ENCODE assay signal across 10 cellular contexts in the genomic region with DNA sequence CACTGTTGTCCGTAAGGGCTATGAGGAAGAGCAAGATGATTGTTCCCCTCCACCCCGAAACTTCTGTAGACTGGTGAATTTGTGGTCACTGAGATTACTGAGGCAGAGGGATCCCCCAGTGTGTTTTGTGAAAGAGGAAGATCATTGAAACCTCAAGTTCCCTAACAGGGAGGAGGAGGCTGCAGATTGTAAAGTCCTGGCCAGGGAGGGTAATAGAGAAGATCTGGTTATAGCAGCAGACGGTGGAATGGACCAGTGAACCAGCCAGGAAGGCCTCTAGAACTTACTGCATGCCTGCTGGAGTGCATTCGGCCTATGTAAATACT. TPM values are rescaled to one million over a fixed set of nuclear protein-coding genes. Genes with fewer than 3 reads are reported as not detected.
DNase-seq lines count a peak whose midpoint lies in the region; ATAC-seq, FAIRE-seq and TF ChIP-seq lines count a peak whose summit lies in the region.
"Had no signal": no experiment of that assay in that cellular context is flagged by ENCODE, and none has a peak within 500 bp of the region (broad histone marks: within the 10 kb centered on the region; RNA-seq: fewer than 3 reads in every experiment).

No MANE protein-coding gene starts in this region.

- peaks cover 8% of the 10 kb centered on the region for H3K36me3 ChIP-seq in PC-9 (ENCODE audit: low read depth)

- H3K27me3 ChIP-seq in CD4-positive, alpha-beta T cell (ENCODE audit: control insufficient read depth, insufficient read depth, low read length), result no peaks in the 10 kb centered on the region
- H3K27me3 ChIP-seq in PC-9 (ENCODE audit: insufficient read depth, low read depth), result no peaks in the 10 kb centered on the region

- POLR2A ChIA-PET in CD4-positive, alpha-beta T cell (lab: Charles Lee), result no interaction called here
- POLR2A ChIA-PET in PC-9 (lab: Charles Lee; ENCODE audit: unreplicated experiment), result no interaction called here

- intact Hi-C loops in CD4-positive, alpha-beta T cell (cut with DNase I, micrococcal nuclease), result no loop called here
- intact Hi-C loops in PC-9 (cut with micrococcal nuclease; ENCODE audit: unreplicated experiment), result no loop called here

- no peaks in the 10 kb centered on the region for H3K9me3 Mint-ChIP-seq in CD4-positive, alpha-beta T cell

- BruUV-seq in PC-9 (replicated peaks; lab: Mats Ljungman, UMichigan), result no TSS peak

- ATAC-seq in CD4-positive, alpha-beta T cell (ENCODE audit: poor library complexity), result peak; percentile 11
- ATAC-seq in GM19438 (IDR thresholded peaks at IDR 0.05; ENCODE audit: low read depth, unreplicated experiment) (peak; percentile 72), HG03066 (IDR thresholded peaks at IDR 0.05; ENCODE audit: low read depth, unreplicated experiment) (peak; percentile 51)

- no peak overlapping the region for H3K4me3 Mint-ChIP-seq in CD4-positive, alpha-beta T cell

- H3K27ac Mint-ChIP-seq in CD4-positive, alpha-beta T cell, result no peak overlapping the region

- peaks cover 21% of the 10 kb centered on the region for H3K4me1 Mint-ChIP-seq in CD4-positive, alpha-beta T cell (ENCODE audit: low read depth)

- no peaks in the 10 kb centered on the region for H4K20me1 ChIP-seq in PC-9 (ENCODE audit: insufficient read depth)

- no peak for FAIRE-seq in RCC 7860 (lab: Jason Lieb, UNC)

- CTCF ChIA-PET in CD4-positive, alpha-beta T cell (lab: Charles Lee), result no interaction called here
- CTCF ChIA-PET in PC-9 (lab: Charles Lee), result no interaction called here

- peaks cover 22% of the 10 kb centered on the region for H3F3A ChIP-seq in PC-9 (ENCODE audit: insufficient read depth, low read depth)

- no peak for DNase-seq in CD4-positive, alpha-beta T cell
- DNase-seq in SKM-1 (lab: John Stamatoyannopoulos, UW; ENCODE audit: unreplicated experiment), result peak; percentile 66
- no peak for DNase-seq in RCC 7860 (ENCODE audit: low spot score)
- no peak for DNase-seq in PC-9
- no peak for DNase-seq in central memory CD4-positive, alpha-beta T cell
- DNase-seq in foreskin fibroblast, result no peak

- peaks cover 42% of the 10 kb centered on the region for H3K4me1 ChIP-seq in PC-9 (replicated peaks; ENCODE audit: insufficient read depth)

- H3K27me3 Mint-ChIP-seq in CD4-positive, alpha-beta T cell, result no peaks in the 10 kb centered on the region

- H3K36me3 Mint-ChIP-seq in CD4-positive, alpha-beta T cell (ENCODE audit: low read depth), result peaks cover 69% of the 10 kb centered on the region

- H3K9me2 ChIP-seq in PC-9 (ENCODE audit: insufficient read depth), result no peaks in the 10 kb centered on the region

- H3K4me2 ChIP-seq in PC-9, result no peak overlapping the region

- no peaks in the 10 kb centered on the region for H3K9me3 ChIP-seq in CD4-positive, alpha-beta T cell (ENCODE audit: control insufficient read depth, low read length)
- no peaks in the 10 kb centered on the region for H3K9me3 ChIP-seq in PC-9 (ENCODE audit: insufficient read depth, low read depth)

- no peak overlapping the region for H2AFZ ChIP-seq in PC-9

- H3K79me2 ChIP-seq in PC-9 (ENCODE audit: low read depth), result peaks cover 51% of the 10 kb centered on the region
- H3K79me2 ChIP-seq: parathyroid adenoma had no signal

- TF ChIP-seq CTCF in CD4-positive, alpha-beta T cell (IDR thresholded peaks at IDR 0.05), result no peak
- TF ChIP-seq CTCF in PC-9 (conservative IDR thresholded peaks at IDR 0.05), result no peak
- TF ChIP-seq CTCF in foreskin fibroblast (IDR thresholded peaks at IDR 0.05; ENCODE audit: low read depth, low read length), result no peak

- no peak overlapping the region for H3K27ac ChIP-seq in CD4-positive, alpha-beta T cell (ENCODE audit: low read depth, low read length)
- H3K27ac ChIP-seq in PC-9, result no peak overlapping the region
- H3K27ac ChIP-seq: SK-N-MC had no signal

- H3K4me3 ChIP-seq in PC-9 (no peak overlapping the region), foreskin fibroblast (ENCODE audit: low read depth in 1 of 2, low read length in 2 of 2) (no peak overlapping the region)
- H3K4me3 ChIP-seq: SK-N-MC had no signal

RNA-seq across cellular contexts. Expression of a gene that starts 31.1 kb away (rescaled TPM):
- 10 to 100 TPM; 30.3 to 31.7 TPM for total RNA-seq in CD4-positive, alpha-beta T cell
- 33.3 and 37.1 TPM in 2 replicates for total RNA-seq in PC-9 (2021)

Comparison
In these comparisons a context has a peak if more than half of its experiments do, and no peak if none do; other contexts are left out.
1. ATAC-seq: peak in every context shown above with its lines; median percentile 72 in GM19438; 51 in HG03066; 11 in CD4-positive, alpha-beta T cell.